ENCODE assay signal across 13 cellular contexts in genomic region chr1:1426496-1426960, GRCh38. TPM values are rescaled to one million over a fixed set of nuclear protein-coding genes. Genes with fewer than 3 reads are reported as not detected.
DNase-seq lines count a peak whose midpoint lies in the region; ATAC-seq, FAIRE-seq and TF ChIP-seq lines count a peak whose summit lies in the region.
"Had no signal": no experiment of that assay in that cellular context is flagged by ENCODE, and none has a peak within 500 bp of the region (broad histone marks: within the 10 kb centered on the region; RNA-seq: fewer than 3 reads in every experiment).

No MANE protein-coding gene starts in this region.

- TF ChIP-seq EP300 in HepG2 (IDR thresholded peaks at IDR 0.05; ENCODE audit: low read depth in 2 of 2, low read length in 2 of 2), result no peak
- TF ChIP-seq EP300 in HepG2 (CRISPR knock-in tag; IDR thresholded peaks at IDR 0.05; ENCODE audit: borderline replicate concordance), result no peak

- TF ChIP-seq CTCF in HepG2 (CRISPR knock-in tag; IDR thresholded peaks at IDR 0.05) (no peak), psoas muscle (IDR thresholded peaks at IDR 0.05) (no peak), GM20000 (IDR thresholded peaks at IDR 0.05; ENCODE audit: extremely low read depth, missing control alignments) (no peak)

- TF ChIP-seq RAD21 in HepG2 (CRISPR knock-in tag; IDR thresholded peaks at IDR 0.05), result no peak

- H3K4me1 ChIP-seq in HepG2 (ENCODE audit: insufficient read depth, low read length), result peaks cover 54% of the 10 kb centered on the region
- H3K4me1 ChIP-seq in psoas muscle, result peaks cover 16% of the 10 kb centered on the region

- in situ Hi-C loops in HepG2 (cut with HindIII; ENCODE audit: extremely low pct_ligation_motif_present, low pct_unique_long_range_greater_than_20kb), result no loop called here

- intact Hi-C loops in HepG2 (cut with micrococcal nuclease; ENCODE audit: unreplicated experiment) (no loop called here), psoas muscle (cut with DNase I) (no loop called here)

- H3K27me3 ChIP-seq in HepG2 (ENCODE audit: control insufficient read depth in 1 of 2, insufficient read depth in 2 of 2, low read length in 2 of 2) (no peaks in the 10 kb centered on the region), psoas muscle (ENCODE audit: insufficient read depth in 3 of 3, low read length in 2 of 3) (peaks cover 0 to 13% (median 2%) of the 10 kb centered on the region in 3 donors)

- ATAC-seq in HepG2, result no peak
- no peak for ATAC-seq in GM18870 (IDR thresholded peaks at IDR 0.05; ENCODE audit: unreplicated experiment)
- no peak for ATAC-seq in psoas muscle

- H3K4me2 ChIP-seq in HepG2 (ENCODE audit: low read depth, low read length), result peak overlapping the region; percentile 91

- H3K36me3 ChIP-seq in HepG2 (replicated peaks in 1 of 2; ENCODE audit: control insufficient read depth in 1 of 2, insufficient read depth in 2 of 2, low read length in 2 of 2) (no peaks in the 10 kb centered on the region), psoas muscle (ENCODE audit: insufficient read depth in 1 of 2, low read depth in 1 of 2) (no peaks in the 10 kb centered on the region)

- POLR2A ChIA-PET in HepG2 (lab: Yijun Ruan, JAX), result interaction anchor here (0.6 to 3.1 kb wide), 8 partner anchors 11 to 51 kb away, joined by 3 to 21 read pairs (median 8); partner anchors contain the start of genes AURKAIP1, CCNL2 and MRPL20

- H3K27ac ChIP-seq in angular gyrus (ENCODE audit: low read depth, low read length) (peak overlapping the region; percentile 97), HepG2 (ENCODE audit: extremely low read length, insufficient read depth, low read length) (peak overlapping the region; percentile 42), psoas muscle (no peak overlapping the region)
- H3K27ac ChIP-seq: VCaP had no signal

- FAIRE-seq in HepG2 (lab: Jason Lieb, UNC), result no peak

- H3K9ac ChIP-seq in HepG2 (ENCODE audit: insufficient read depth, low read depth, low read length), result peak overlapping the region; percentile 66

- 0% methylated on average over 3 of the region's 12 CpGs for WGBS in HepG2 (ENCODE audit: low lambda C conversion rate)
- 26 to 29% (median 28%) methylated on average over 8 to 12 of the region's 12 CpGs for WGBS in psoas muscle, 3 donors

- H3K4me3 ChIP-seq in HepG2 (replicated peaks in 1 of 3; ENCODE audit: insufficient read depth in 1 of 3, low read depth in 2 of 3, low read length in 3 of 3), result peak overlapping the region; percentile 58 to 83 (median 59)
- no peak overlapping the region for H3K4me3 ChIP-seq in psoas muscle

- H4K20me1 ChIP-seq in HepG2 (ENCODE audit: insufficient read depth, low read length), result no peaks in the 10 kb centered on the region

- no TSS peak for BruUV-seq in HepG2 (replicated peaks; lab: Mats Ljungman, UMichigan)

- no peak for TF ChIP-seq POLR2A in HepG2 (IDR thresholded peaks at IDR 0.05; ENCODE audit: insufficient read depth in 1 of 2, low read depth in 2 of 2, low read length in 2 of 2)

- no peak overlapping the region for H2AFZ ChIP-seq in HepG2 (ENCODE audit: low read length)

- no peaks in the 10 kb centered on the region for H3K9me3 ChIP-seq in HepG2 (ENCODE audit: low read length)
- H3K9me3 ChIP-seq in psoas muscle, result no peaks in the 10 kb centered on the region

- no peaks in the 10 kb centered on the region for H3K79me2 ChIP-seq in HepG2 (ENCODE audit: insufficient read depth, low read length)

- CTCF ChIA-PET in HepG2 (lab: Yijun Ruan, JAX; ENCODE audit: low intra/inter-chr PET ratio, low total read pairs), result no interaction called here

- peak; percentile 25 for DNase-seq in activated T-cell treated with anti-CD3 and anti-CD28 coated beads, Interleukin-2, amount 50 U/mL, for 1 hour
- no peak for DNase-seq in activated T-cell treated with anti-CD3 and anti-CD28 coated beads for 4 hours
- no peak for DNase-seq in HepG2 (ENCODE audit: low spot score)
- peak; percentile 81 for DNase-seq in superior temporal gyrus (ENCODE audit: extremely low spot score)
- no peak for DNase-seq in psoas muscle
- no peak for DNase-seq in GM20000 (ENCODE audit: low spot score)
- DNase-seq: NCI-H446 treated with DMSO at 0.1 percent for 48 hours had no signal

RNA-seq across cellular contexts. Expression of gene ANKRD65, which starts 5.5 kb away (rescaled TPM):
- total RNA-seq in HepG2 (2016; rRNA removed; fragmentation: Illumina TruSeq; extraction: Trizol) (28.3 and 30.1 TPM in 2 replicates), psoas muscle (1 to 10 TPM in 3 of 4 donors, under 1 TPM in 1; 0.77 to 5.4 (median 3.0) TPM)
- total RNA-seq in HepG2 (2016; cell fraction: cytosol; rRNA removed; fragmentation: Illumina TruSeq; extraction: Trizol; ENCODE audit: low read depth), result 5.3 and 5.6 TPM in 2 replicates
- 28.5 and 29.3 TPM in 2 replicates for total RNA-seq in HepG2 (2016; cell fraction: insoluble cytoplasmic fraction; rRNA removed; fragmentation: Illumina TruSeq; extraction: Trizol)
- total RNA-seq in HepG2 (2016; cell fraction: membrane; rRNA removed; fragmentation: Illumina TruSeq; extraction: Trizol), result 16.0 and 16.3 TPM in 2 replicates
- total RNA-seq in HepG2 (2016; cell fraction: nucleus; rRNA removed; fragmentation: Illumina TruSeq; extraction: Trizol), result 18.0 and 19.5 TPM in 2 replicates
- polyA plus RNA-seq in HepG2 (2011; rRNA removed) (12.1 and 13.2 TPM in 2 replicates), psoas muscle (1 to 10 TPM; 1.1 to 2.9 (median 1.6) TPM)
- 13.0 and 16.9 TPM in 2 replicates for polyA plus RNA-seq in HepG2 (2011; cell fraction: cytosol; rRNA removed)
- polyA plus RNA-seq in HepG2 (2011; cell fraction: nucleus; rRNA removed), result 27.8 and 28.7 TPM in 2 replicates
- polyA plus RNA-seq in HepG2 (2012), result 7.1 and 8.2 TPM in 2 replicates
- polyA plus RNA-seq in HepG2 (2016; cell fraction: cytosol; fragmentation: Illumina TruSeq; extraction: Trizol; ENCODE audit: low read depth), result 5.0 TPM in 2 replicates
- 30.0 and 31.6 TPM in 2 replicates for polyA plus RNA-seq in HepG2 (2016; cell fraction: insoluble cytoplasmic fraction; fragmentation: Illumina TruSeq; extraction: Trizol; ENCODE audit: low read depth)
- polyA plus RNA-seq in HepG2 (2016; cell fraction: membrane; fragmentation: Illumina TruSeq; extraction: Trizol; ENCODE audit: low read depth), result 11.4 and 12.1 TPM in 2 replicates
- polyA plus RNA-seq in HepG2 (2016; cell fraction: nucleus; fragmentation: Illumina TruSeq; extraction: Trizol; ENCODE audit: insufficient read depth, low read depth), result 45.0 and 48.7 TPM in 2 replicates
- 9.7 TPM in 1 of 2 replicates, not detected in the other for polyA minus RNA-seq in HepG2 (2011; rRNA and poly(A)+ RNA removed; ENCODE audit: low replicate concordance)
- polyA minus RNA-seq in HepG2 (2011; cell fraction: cytosol; rRNA and poly(A)+ RNA removed), result 5.6 and 6.6 TPM in 2 replicates
- 2.6 and 3.6 TPM in 2 replicates for polyA minus RNA-seq in HepG2 (2011; cell fraction: nucleus; rRNA and poly(A)+ RNA removed)
- total RNA-seq: RPMI7951 had no signal

RNA-seq across cellular contexts. Expression of gene VWA1, which starts 9.0 kb away (rescaled TPM):
- total RNA-seq in HepG2 (2016; rRNA removed; fragmentation: Illumina TruSeq; extraction: Trizol) (25.1 and 57.5 TPM in 2 replicates), psoas muscle (10 to 100 TPM in 3 of 4 donors, 1 to 10 TPM in 1; 4.5 to 25.3 (median 13.8) TPM)
- total RNA-seq in HepG2 (2016; cell fraction: cytosol; rRNA removed; fragmentation: Illumina TruSeq; extraction: Trizol; ENCODE audit: low read depth), result 4.5 and 4.7 TPM in 2 replicates
- total RNA-seq in HepG2 (2016; cell fraction: insoluble cytoplasmic fraction; rRNA removed; fragmentation: Illumina TruSeq; extraction: Trizol), result 23.6 and 57.6 TPM in 2 replicates
- 12.5 and 16.0 TPM in 2 replicates for total RNA-seq in HepG2 (2016; cell fraction: membrane; rRNA removed; fragmentation: Illumina TruSeq; extraction: Trizol)
- 51.4 and 68.6 TPM in 2 replicates for total RNA-seq in HepG2 (2016; cell fraction: nucleus; rRNA removed; fragmentation: Illumina TruSeq; extraction: Trizol)
- polyA plus RNA-seq in HepG2 (2011; rRNA removed) (40.9 and 61.3 TPM in 2 replicates), psoas muscle (1 to 10 TPM; 1.4 to 7.8 (median 4.1) TPM)
- polyA plus RNA-seq in HepG2 (2011; cell fraction: cytosol; rRNA removed), result 31.3 and 57.3 TPM in 2 replicates
- polyA plus RNA-seq in HepG2 (2011; cell fraction: nucleus; rRNA removed), result 80.8 and 81.7 TPM in 2 replicates
- 28.6 and 31.7 TPM in 2 replicates for polyA plus RNA-seq in HepG2 (2012)
- 6.7 and 8.2 TPM in 2 replicates for polyA plus RNA-seq in HepG2 (2016; cell fraction: cytosol; fragmentation: Illumina TruSeq; extraction: Trizol; ENCODE audit: low read depth)
- polyA plus RNA-seq in HepG2 (2016; cell fraction: insoluble cytoplasmic fraction; fragmentation: Illumina TruSeq; extraction: Trizol; ENCODE audit: low read depth), result 32.1 and 34.9 TPM in 2 replicates
- 16.7 and 17.0 TPM in 2 replicates for polyA plus RNA-seq in HepG2 (2016; cell fraction: membrane; fragmentation: Illumina TruSeq; extraction: Trizol; ENCODE audit: low read depth)
- polyA plus RNA-seq in HepG2 (2016; cell fraction: nucleus; fragmentation: Illumina TruSeq; extraction: Trizol; ENCODE audit: insufficient read depth, low read depth), result 140 and 151 TPM in 2 replicates
- polyA minus RNA-seq in HepG2 (2011; rRNA and poly(A)+ RNA removed; ENCODE audit: low replicate concordance), result 0.05 and 92.8 TPM in 2 replicates
- polyA minus RNA-seq in HepG2 (2011; cell fraction: cytosol; rRNA and poly(A)+ RNA removed), result 48.6 and 49.4 TPM in 2 replicates
- polyA minus RNA-seq in HepG2 (2011; cell fraction: nucleus; rRNA and poly(A)+ RNA removed), result 12.6 and 15.8 TPM in 2 replicates

RNA-seq across cellular contexts. Expression of gene MRPL20, which starts 19.4 kb away (rescaled TPM):
- 127 and 175 TPM in 2 replicates for total RNA-seq in HepG2 (2016; rRNA removed; fragmentation: Illumina TruSeq; extraction: Trizol)
- 95.7 and 120 TPM in 2 replicates for total RNA-seq in HepG2 (2016; cell fraction: cytosol; rRNA removed; fragmentation: Illumina TruSeq; extraction: Trizol; ENCODE audit: low read depth)
- 134 and 183 TPM in 2 replicates for total RNA-seq in HepG2 (2016; cell fraction: insoluble cytoplasmic fraction; rRNA removed; fragmentation: Illumina TruSeq; extraction: Trizol)
- 123 and 133 TPM in 2 replicates for total RNA-seq in HepG2 (2016; cell fraction: membrane; rRNA removed; fragmentation: Illumina TruSeq; extraction: Trizol)
- total RNA-seq in HepG2 (2016; cell fraction: nucleus; rRNA removed; fragmentation: Illumina TruSeq; extraction: Trizol), result 46.7 and 58.9 TPM in 2 replicates
- polyA plus RNA-seq in HepG2 (2011; rRNA removed), result 59.0 and 59.2 TPM in 2 replicates
- 66.2 and 67.4 TPM in 2 replicates for polyA plus RNA-seq in HepG2 (2011; cell fraction: cytosol; rRNA removed)
- polyA plus RNA-seq in HepG2 (2011; cell fraction: nucleus; rRNA removed), result 66.3 and 68.1 TPM in 2 replicates
- polyA plus RNA-seq in HepG2 (2012), result 76.2 and 77.0 TPM in 2 replicates
- 118 and 143 TPM in 2 replicates for polyA plus RNA-seq in HepG2 (2016; cell fraction: cytosol; fragmentation: Illumina TruSeq; extraction: Trizol; ENCODE audit: low read depth)
- 188 and 207 TPM in 2 replicates for polyA plus RNA-seq in HepG2 (2016; cell fraction: insoluble cytoplasmic fraction; fragmentation: Illumina TruSeq; extraction: Trizol; ENCODE audit: low read depth)
- polyA plus RNA-seq in HepG2 (2016; cell fraction: membrane; fragmentation: Illumina TruSeq; extraction: Trizol; ENCODE audit: low read depth), result 122 and 127 TPM in 2 replicates
- polyA plus RNA-seq in HepG2 (2016; cell fraction: nucleus; fragmentation: Illumina TruSeq; extraction: Trizol; ENCODE audit: insufficient read depth, low read depth), result 127 and 138 TPM in 2 replicates
- polyA minus RNA-seq in HepG2 (2011; rRNA and poly(A)+ RNA removed; ENCODE audit: low replicate concordance), result 58.2 and 96.6 TPM in 2 replicates
- polyA minus RNA-seq in HepG2 (2011; cell fraction: cytosol; rRNA and poly(A)+ RNA removed), result 26.2 and 30.6 TPM in 2 replicates
- 29.2 and 39.5 TPM in 2 replicates for polyA minus RNA-seq in HepG2 (2011; cell fraction: nucleus; rRNA and poly(A)+ RNA removed)
- 100 to 1,000 TPM; 114 to 159 (median 143) TPM for total RNA-seq in psoas muscle
- polyA plus RNA-seq in psoas muscle, result 100 to 1,000 TPM; 211 to 308 (median 255) TPM

RNA-seq across cellular contexts. Expression of gene ATAD3C, which starts 23.0 kb away (rescaled TPM):
- 3.2 and 4.7 TPM in 2 replicates for total RNA-seq in HepG2 (2016; rRNA removed; fragmentation: Illumina TruSeq; extraction: Trizol)
- total RNA-seq in HepG2 (2016; cell fraction: cytosol; rRNA removed; fragmentation: Illumina TruSeq; extraction: Trizol; ENCODE audit: low read depth), result 2.4 and 4.7 TPM in 2 replicates
- 2.7 and 3.3 TPM in 2 replicates for total RNA-seq in HepG2 (2016; cell fraction: insoluble cytoplasmic fraction; rRNA removed; fragmentation: Illumina TruSeq; extraction: Trizol)
- total RNA-seq in HepG2 (2016; cell fraction: membrane; rRNA removed; fragmentation: Illumina TruSeq; extraction: Trizol), result 5.4 and 8.1 TPM in 2 replicates
- total RNA-seq in HepG2 (2016; cell fraction: nucleus; rRNA removed; fragmentation: Illumina TruSeq; extraction: Trizol), result 1.2 and 2.1 TPM in 2 replicates
- polyA plus RNA-seq in HepG2 (2011; rRNA removed), result 2.4 and 3.5 TPM in 2 replicates
- 3.5 and 3.6 TPM in 2 replicates for polyA plus RNA-seq in HepG2 (2011; cell fraction: cytosol; rRNA removed)
- 1.7 and 1.9 TPM in 2 replicates for polyA plus RNA-seq in HepG2 (2011; cell fraction: nucleus; rRNA removed)
- polyA plus RNA-seq in HepG2 (2012), result 3.2 and 4.4 TPM in 2 replicates
- polyA plus RNA-seq in HepG2 (2016; cell fraction: cytosol; fragmentation: Illumina TruSeq; extraction: Trizol; ENCODE audit: low read depth), result 5.2 and 8.6 TPM in 2 replicates
- 4.6 and 4.8 TPM in 2 replicates for polyA plus RNA-seq in HepG2 (2016; cell fraction: insoluble cytoplasmic fraction; fragmentation: Illumina TruSeq; extraction: Trizol; ENCODE audit: low read depth)
- 8.3 TPM in 2 replicates for polyA plus RNA-seq in HepG2 (2016; cell fraction: membrane; fragmentation: Illumina TruSeq; extraction: Trizol; ENCODE audit: low read depth)
- polyA plus RNA-seq in HepG2 (2016; cell fraction: nucleus; fragmentation: Illumina TruSeq; extraction: Trizol; ENCODE audit: insufficient read depth, low read depth), result 1.5 and 1.9 TPM in 2 replicates
- polyA minus RNA-seq in HepG2 (2011; rRNA and poly(A)+ RNA removed; ENCODE audit: low replicate concordance), result 0.96 TPM in 1 of 2 replicates, not detected in the other
- polyA minus RNA-seq in HepG2 (2011; cell fraction: cytosol; rRNA and poly(A)+ RNA removed), result 0.97 and 2.1 TPM in 2 replicates
- polyA minus RNA-seq in HepG2 (2011; cell fraction: nucleus; rRNA and poly(A)+ RNA removed), result 0.39 and 0.75 TPM in 2 replicates
- total RNA-seq in psoas muscle, result under 1 TPM; 0.47 to 0.99 (median 0.61) TPM
- under 1 TPM; 0.12 to 0.61 (median 0.13) TPM for polyA plus RNA-seq in psoas muscle
- total RNA-seq: RPMI7951, skeletal muscle tissue had no signal
- polyA plus RNA-seq: AG04450 had no signal

RNA-seq across cellular contexts. Expression of gene CCNL2, which starts 27.4 kb away (rescaled TPM):
- total RNA-seq in HepG2 (2016; rRNA removed; fragmentation: Illumina TruSeq; extraction: Trizol), result 19.6 and 105 TPM in 2 replicates
- total RNA-seq in HepG2 (2016; cell fraction: cytosol; rRNA removed; fragmentation: Illumina TruSeq; extraction: Trizol; ENCODE audit: low read depth), result 23.1 and 23.2 TPM in 2 replicates
- 18.4 and 112 TPM in 2 replicates for total RNA-seq in HepG2 (2016; cell fraction: insoluble cytoplasmic fraction; rRNA removed; fragmentation: Illumina TruSeq; extraction: Trizol)
- 21.7 and 25.3 TPM in 2 replicates for total RNA-seq in HepG2 (2016; cell fraction: membrane; rRNA removed; fragmentation: Illumina TruSeq; extraction: Trizol)
- 252 and 278 TPM in 2 replicates for total RNA-seq in HepG2 (2016; cell fraction: nucleus; rRNA removed; fragmentation: Illumina TruSeq; extraction: Trizol)
- 340 and 452 TPM in 2 replicates for polyA plus RNA-seq in HepG2 (2011; rRNA removed)
- polyA plus RNA-seq in HepG2 (2011; cell fraction: cytosol; rRNA removed), result 47.9 and 55.8 TPM in 2 replicates
- 3,874 and 4,178 TPM in 2 replicates for polyA plus RNA-seq in HepG2 (2011; cell fraction: nucleus; rRNA removed)
- polyA plus RNA-seq in HepG2 (2012), result 208 and 270 TPM in 2 replicates
- polyA plus RNA-seq in HepG2 (2016; cell fraction: cytosol; fragmentation: Illumina TruSeq; extraction: Trizol; ENCODE audit: low read depth), result 4.2 TPM in 2 replicates
- 20.7 and 27.8 TPM in 2 replicates for polyA plus RNA-seq in HepG2 (2016; cell fraction: insoluble cytoplasmic fraction; fragmentation: Illumina TruSeq; extraction: Trizol; ENCODE audit: low read depth)
- 9.4 TPM in 2 replicates for polyA plus RNA-seq in HepG2 (2016; cell fraction: membrane; fragmentation: Illumina TruSeq; extraction: Trizol; ENCODE audit: low read depth)
- 821 and 868 TPM in 2 replicates for polyA plus RNA-seq in HepG2 (2016; cell fraction: nucleus; fragmentation: Illumina TruSeq; extraction: Trizol; ENCODE audit: insufficient read depth, low read depth)
- polyA minus RNA-seq in HepG2 (2011; rRNA and poly(A)+ RNA removed; ENCODE audit: low replicate concordance), result 74.3 and 99.2 TPM in 2 replicates
- polyA minus RNA-seq in HepG2 (2011; cell fraction: cytosol; rRNA and poly(A)+ RNA removed), result 17.2 and 18.4 TPM in 2 replicates
- polyA minus RNA-seq in HepG2 (2011; cell fraction: nucleus; rRNA and poly(A)+ RNA removed), result 560 and 630 TPM in 2 replicates
- 10 to 100 TPM; 40.2 to 71.8 (median 46.1) TPM for total RNA-seq in psoas muscle
- polyA plus RNA-seq in psoas muscle, result 10 to 100 TPM; 50.1 to 59.3 (median 54.7) TPM

Comparison
In these comparisons a context has a peak if more than half of its experiments do, and no peak if none do; other contexts are left out.
1. DNase-seq: peak in activated T-cell treated with anti-CD3 and anti-CD28 coated beads, Interleukin-2, amount 50 U/mL, for 1 hour (single experiment) and superior temporal gyrus (single experiment); none in activated T-cell treated with anti-CD3 and anti-CD28 coated beads for 4 hours (single experiment), HepG2 (single experiment), psoas muscle (0 of 2) and GM20000 (single experiment).